22 cellular contexts compared by ENCODE assay signal in the genomic region with DNA sequence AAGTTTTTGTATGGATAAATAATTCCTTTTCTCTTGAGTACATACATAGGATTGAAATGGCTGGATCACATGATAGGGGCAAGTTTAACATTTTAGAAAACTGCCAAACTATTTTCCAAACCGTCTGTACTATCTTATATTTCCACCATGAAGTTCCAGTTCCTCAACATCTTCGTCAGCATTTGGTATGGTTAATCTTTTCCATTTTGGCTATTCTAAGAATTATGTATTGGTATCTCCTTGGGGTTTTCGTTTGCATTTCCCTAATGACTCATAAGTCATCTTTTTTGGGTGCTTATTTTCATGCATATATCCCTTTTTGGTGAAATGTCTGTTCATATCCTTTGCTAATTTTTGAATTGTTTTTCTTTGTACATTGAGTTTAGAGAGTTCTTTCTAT.
"Had no signal": no experiment of that assay in that cellular context is flagged by ENCODE, and none has a peak within 500 bp of the region (broad histone marks: within the 10 kb centered on the region; RNA-seq: fewer than 3 reads in every experiment).

No MANE protein-coding gene starts in this region.

- H3K9ac ChIP-seq: parathyroid adenoma, SK-N-SH had no signal

- H3K4me1 ChIP-seq: body of pancreas, heart right ventricle, parathyroid adenoma, vagina had no signal

- H3K4me3 ChIP-seq: body of pancreas, cardiac muscle cell, heart right ventricle, thoracic aorta, vagina had no signal

- H3K27ac Mint-ChIP-seq: memory B cell, nephron progenitor cell, type B pancreatic cell had no signal

- H3K4me2 ChIP-seq: SK-N-SH had no signal

- DNase-seq: activated CD4-positive, alpha-beta T cell treated with anti-CD3 and anti-CD28 coated beads, Interleukin-2, amount 50 U/mL, for 48 hours; activated naive CD4-positive, alpha-beta T cell; anterior cingulate cortex; body of pancreas; effector CD4-positive, alpha-beta T cell; heart right ventricle; islet precursor cell; left colon; nephron progenitor cell; nucleus accumbens; right cardiac atrium; SK-N-SH; stimulated activated CD4-positive, alpha-beta T cell treated with anti-CD3 and anti-CD28 coated beads, Interleukin-12 subunit alpha, Interleukin-12 subunit beta, amount 100 ng/mL, for 4 hours; stimulated activated CD4-positive, alpha-beta T cell treated with anti-CD3 and anti-CD28 coated beads, Interleukin-4, amount 100 ng/mL, for 4 hours had no signal

- H3K27me3 ChIP-seq: body of pancreas, cardiac muscle cell, vagina had no signal

- H3K4me3 Mint-ChIP-seq: memory B cell, nephron progenitor cell, type B pancreatic cell had no signal

- H3K4me1 Mint-ChIP-seq: memory B cell, nephron progenitor cell had no signal

- H3K79me2 ChIP-seq: parathyroid adenoma had no signal

- H3K27ac ChIP-seq: body of pancreas, cardiac muscle cell, heart right ventricle, parathyroid adenoma, thoracic aorta, vagina, VCaP had no signal

- H3K27me3 Mint-ChIP-seq: memory B cell, type B pancreatic cell had no signal

- H2AFZ ChIP-seq: parathyroid adenoma had no signal

- H3K36me3 Mint-ChIP-seq: memory B cell, type B pancreatic cell had no signal

- ATAC-seq: activated CD4-positive, CD25-positive, alpha-beta regulatory T cell treated with anti-CD3 and anti-CD28 coated beads, Interleukin-2, amount 50 U/mL, for 24 hours; body of pancreas; heart right ventricle; left colon; right cardiac atrium had no signal

- H3K9me3 Mint-ChIP-seq: type B pancreatic cell had no signal

- H3K9me3 ChIP-seq: body of pancreas, heart right ventricle, SK-N-SH, thoracic aorta, vagina had no signal

- H3K36me3 ChIP-seq: cardiac muscle cell, heart right ventricle, thoracic aorta, vagina had no signal
